12 cellular contexts compared by ENCODE assay signal in genomic region chr9:117160254-117160653, GRCh38.
DNase-seq lines count a peak whose midpoint lies in the region; ATAC-seq, FAIRE-seq and TF ChIP-seq lines count a peak whose summit lies in the region.
"Had no signal": no experiment of that assay in that cellular context is flagged by ENCODE, and none has a peak within 500 bp of the region (broad histone marks: within the 10 kb centered on the region; RNA-seq: fewer than 3 reads in every experiment).

No MANE protein-coding gene starts in this region.

- H4K20me1 ChIP-seq in OCI-LY3 (ENCODE audit: insufficient read depth, low read length) = no peaks in the 10 kb centered on the region

- no peak overlapping the region for H3K27ac ChIP-seq in OCI-LY3 (ENCODE audit: low read length)
- no peak overlapping the region for H3K27ac ChIP-seq in kidney (ENCODE audit: low read depth in 2 of 2, low read length in 2 of 2)
- H3K27ac ChIP-seq in prostate gland = no peak overlapping the region
- H3K27ac ChIP-seq: skin epidermis had no signal

- no peak for ATAC-seq in HG02759 (IDR thresholded peaks at IDR 0.05; ENCODE audit: unreplicated experiment)

- H3K4me3 ChIP-seq in OCI-LY3 (ENCODE audit: low read length) (no peak overlapping the region), kidney (ENCODE audit: low read length in 2 of 2) (no peak overlapping the region), prostate gland (no peak overlapping the region)
- H3K4me3 ChIP-seq: skin epidermis had no signal

- no peak overlapping the region for H3K9ac ChIP-seq in OCI-LY3 (ENCODE audit: low read length)
- no peak overlapping the region for H3K9ac ChIP-seq in kidney (ENCODE audit: low read length in 2 of 2)

- no peaks in the 10 kb centered on the region for H3K4me1 ChIP-seq in OCI-LY3 (ENCODE audit: low read length)
- no peaks in the 10 kb centered on the region for H3K4me1 ChIP-seq in kidney (ENCODE audit: control insufficient read depth in 1 of 2, insufficient read depth in 1 of 2, low read depth in 1 of 2, low read length in 2 of 2)
- no peaks in the 10 kb centered on the region for H3K4me1 ChIP-seq in prostate gland (replicated peaks)

- TF ChIP-seq POLR2A in prostate gland (IDR thresholded peaks at IDR 0.05) = no peak

- no peak overlapping the region for H2AFZ ChIP-seq in OCI-LY3 (ENCODE audit: low read depth, low read length)

- FAIRE-seq in kidney (lab: Jason Lieb, UNC) = no peak

- TF ChIP-seq CTCF in GM12874 (IDR thresholded peaks at IDR 0.05; ENCODE audit: insufficient read depth, low read depth, low read length) (peak; percentile 15; the same call in 1 of the 2 replicates), OCI-LY3 (IDR thresholded peaks at IDR 0.05; ENCODE audit: low read depth, low read length) (peak; percentile 36), kidney (IDR thresholded peaks at IDR 0.05; ENCODE audit: borderline replicate concordance, extremely low read depth, insufficient read depth) (no peak), prostate gland (IDR thresholded peaks at IDR 0.05) (peak in 1 of 4 experiments; percentile 6)

- intact Hi-C loops in kidney (cut with DNase I) (no loop called here), prostate gland (cut with DNase I) (no loop called here)

- peak; percentile 33 for DNase-seq in Ammon's horn (ENCODE audit: low spot score)
- DNase-seq in iris pigment epithelial cell (ENCODE audit: low read depth) = peak; percentile 16
- DNase-seq in kidney = no peak
- no peak for DNase-seq in NCI-H2029 (lab: John Stamatoyannopoulos, UW)
- no peak for DNase-seq in prostate gland (ENCODE audit: low spot score)
- DNase-seq: activated CD4-positive, CD25-positive, alpha-beta regulatory T cell treated with anti-CD3 and anti-CD28 coated beads, Interleukin-2, amount 50 U/mL, for 72 hours; activated effector memory CD4-positive, alpha-beta T cell treated with anti-CD3 and anti-CD28 coated beads, Interleukin-2, amount 50 U/mL, for 16 hours; CD4-positive, alpha-beta memory T cell had no signal

- H3K9me3 ChIP-seq in OCI-LY3 (ENCODE audit: insufficient read depth, low read length) = no peaks in the 10 kb centered on the region
- H3K9me3 ChIP-seq in kidney (ENCODE audit: control insufficient read depth in 1 of 2, low read length in 2 of 2) = no peaks in the 10 kb centered on the region
- H3K9me3 ChIP-seq in prostate gland = no peaks in the 10 kb centered on the region

- peaks cover 20% of the 10 kb centered on the region; the same call in 1 of the 2 replicates for H3K27me3 ChIP-seq in OCI-LY3 (ENCODE audit: low read depth, low read length)
- no peaks in the 10 kb centered on the region for H3K27me3 ChIP-seq in prostate gland (replicated peaks; ENCODE audit: insufficient read depth)

- H3K36me3 ChIP-seq in OCI-LY3 (replicated peaks; ENCODE audit: low read depth, low read length) (no peaks in the 10 kb centered on the region), kidney (ENCODE audit: control insufficient read depth in 1 of 2, insufficient read depth in 2 of 2, low read length in 2 of 2) (no peaks in the 10 kb centered on the region), prostate gland (no peaks in the 10 kb centered on the region)

- no peaks in the 10 kb centered on the region for H3K79me2 ChIP-seq in OCI-LY3 (ENCODE audit: low read length)

- no peak overlapping the region for H3K4me2 ChIP-seq in OCI-LY3 (ENCODE audit: low read length)

Comparison
In these comparisons a context has a peak if more than half of its experiments do, and no peak if none do; other contexts are left out.
1. DNase-seq: peak in Ammon's horn (single experiment) and iris pigment epithelial cell (single experiment); none in kidney (single experiment), NCI-H2029 (single experiment) and prostate gland (single experiment).